ENCODE assay signal across 24 cellular contexts in genomic region chr7:146000882-146001281, GRCh38.
"Had no signal": no experiment of that assay in that cellular context is flagged by ENCODE, and none has a peak within 500 bp of the region (broad histone marks: within the 10 kb centered on the region; RNA-seq: fewer than 3 reads in every experiment).

No MANE protein-coding gene starts in this region.

- H3K4me2 ChIP-seq: neural progenitor cell had no signal

- H3K9me3 ChIP-seq: ovary, psoas muscle, stomach, thoracic aorta, thyroid gland, transverse colon, upper lobe of right lung, uterus had no signal

- DNase-seq: naive thymus-derived CD4-positive, alpha-beta T cell; natural killer cell; occipital lobe; ovary; posterior cingulate gyrus; psoas muscle; right cardiac atrium; stimulated activated CD4-positive, alpha-beta T cell treated with anti-CD3 and anti-CD28 coated beads, Interleukin-15, amount 100 ng/mL, for 24 hours; stimulated activated CD4-positive, alpha-beta T cell treated with anti-CD3 and anti-CD28 coated beads, Interleukin-2, amount 100 ng/mL, for 24 hours; stimulated activated CD4-positive, alpha-beta T cell treated with anti-CD3 and anti-CD28 coated beads, Interleukin-2, amount 100 ng/mL, for 48 hours; stimulated activated CD4-positive, alpha-beta T cell treated with anti-CD3 and anti-CD28 coated beads, Interleukin-4, amount 100 ng/mL, for 24 hours; stimulated activated naive B cell treated with anti-CD40 and anti-IgM and Interleukin-4, amounts not matched to agents 10 μg/mL and 1 μg/mL and 100 μg/mL, for 72 hours; stimulated activated naive CD4-positive, alpha-beta T cell treated with Interleukin-2 at 50 U/mL for 16 hours; stomach; thyroid gland; transverse colon; upper lobe of right lung; uterus had no signal

- H3K79me2 ChIP-seq: parathyroid adenoma had no signal

- H3K9ac ChIP-seq: neural progenitor cell, parathyroid adenoma had no signal

- ATAC-seq: naive thymus-derived CD4-positive, alpha-beta T cell; natural killer cell; psoas muscle; right cardiac atrium; sciatic nerve; stimulated activated effector memory CD8-positive, alpha-beta T cell treated with anti-CD3 and anti-CD28 coated beads, Interleukin-12 subunit alpha, Interleukin-12 subunit beta, amount 100 ng/mL, for 72 hours; stimulated activated naive B cell treated with anti-CD40 and anti-IgM and Interleukin-4, amounts not matched to agents 10 μg/mL and 1 μg/mL and 100 μg/mL, for 72 hours; upper lobe of right lung had no signal

- H3K27me3 ChIP-seq: neural progenitor cell, ovary, stomach, thyroid gland, transverse colon, upper lobe of right lung, uterus had no signal

- H3K4me3 ChIP-seq: neural progenitor cell, ovary, psoas muscle, skin epidermis, stomach, thoracic aorta, thyroid gland, transverse colon, upper lobe of right lung, uterus had no signal

- H3K27ac ChIP-seq: neural progenitor cell, ovary, parathyroid adenoma, psoas muscle, skin epidermis, stomach, thoracic aorta, thyroid gland, transverse colon, upper lobe of right lung, uterus had no signal

- H2AFZ ChIP-seq: neural progenitor cell, parathyroid adenoma had no signal

- H3K36me3 ChIP-seq: neural progenitor cell, ovary, stomach, thoracic aorta, thyroid gland, transverse colon, upper lobe of right lung, uterus had no signal

- H3K4me1 ChIP-seq: neural progenitor cell, parathyroid adenoma, psoas muscle, stomach, thyroid gland, transverse colon, upper lobe of right lung, uterus had no signal
